Comparison of ENCODE assay signal across 27 cellular contexts in the genomic region with DNA sequence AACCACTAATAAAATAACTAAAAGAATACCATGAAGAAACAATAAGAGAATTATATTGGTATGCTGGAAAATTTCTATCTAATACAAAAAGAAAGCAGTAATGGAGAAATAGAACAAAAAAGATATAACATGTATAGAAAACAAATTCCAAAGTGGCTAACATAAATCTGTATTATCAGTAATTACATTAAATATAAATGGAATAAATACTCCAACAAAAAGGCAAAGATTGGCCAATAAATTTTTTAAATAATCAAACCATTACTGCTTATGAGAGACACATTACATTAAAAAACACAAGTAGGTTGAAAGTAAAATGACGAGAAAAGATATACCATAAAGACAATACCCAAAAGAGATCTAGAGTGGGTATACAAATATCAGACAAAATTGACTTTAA.
"Had no signal": no experiment of that assay in that cellular context is flagged by ENCODE, and none has a peak within 500 bp of the region (broad histone marks: within the 10 kb centered on the region; RNA-seq: fewer than 3 reads in every experiment).

No MANE protein-coding gene starts in this region.

- H3K4me3 ChIP-seq: left lung, lower lobe of right lung, neural progenitor cell, right atrium auricular region, right lobe of liver, stomach, testis, thyroid gland, transverse colon, upper lobe of left lung, vagina had no signal

- FAIRE-seq: keratinocyte had no signal

- H3K4me1 ChIP-seq: lower lobe of right lung, right atrium auricular region, right lobe of liver, testis, transverse colon, upper lobe of left lung, vagina had no signal

- H3K36me3 ChIP-seq: left lung, lower lobe of right lung, neutrophil, right atrium auricular region, right lobe of liver, stomach, thyroid gland, transverse colon, upper lobe of left lung, vagina had no signal

- ATAC-seq: left colon; left lung; lower lobe of right lung; natural killer cell; right lobe of liver; stimulated activated naive B cell treated with anti-CD40 and anti-IgM and Interleukin-4, amounts not matched to agents 10 μg/mL and 1 μg/mL and 100 μg/mL, for 72 hours; stimulated activated naive CD8-positive, alpha-beta T cell treated with anti-CD3 and anti-CD28 coated beads, Interleukin-15, Interleukin-2, amounts not matched to agents 100 U/mL and 50 U/mL, for 24 hours had no signal

- DNase-seq: hippocampal formation; left colon; left lung; lower lobe of right lung; mammary epithelial cell; mesendoderm; naive B cell; natural killer cell; nephron progenitor cell; occipital lobe; right lobe of liver; stimulated activated CD4-positive, alpha-beta T cell treated with anti-CD3 and anti-CD28 coated beads, Interleukin-12 subunit alpha, Interleukin-12 subunit beta, amount 100 ng/mL, for 4 hours; stimulated activated CD4-positive, alpha-beta T cell treated with anti-CD3 and anti-CD28 coated beads, Interleukin-15, amount 100 ng/mL, for 24 hours; stimulated activated CD4-positive, alpha-beta T cell treated with anti-CD3 and anti-CD28 coated beads, Interleukin-2, amount 100 ng/mL, for 24 hours; stimulated activated CD4-positive, alpha-beta T cell treated with anti-CD3 and anti-CD28 coated beads, Interleukin-4, amount 100 ng/mL, for 1 hour; stimulated activated naive B cell treated with anti-CD40 and anti-IgM and Interleukin-4, amounts not matched to agents 10 μg/mL and 1 μg/mL and 100 μg/mL, for 72 hours; stimulated activated naive CD8-positive, alpha-beta T cell treated with anti-CD3 and anti-CD28 coated beads, Interleukin-15, Interleukin-2, amounts not matched to agents 100 U/mL and 50 U/mL, for 24 hours; stomach; testis; thyroid gland; transverse colon; upper lobe of left lung had no signal

- H3K9me3 ChIP-seq: neutrophil, testis, thyroid gland had no signal

- H3K27ac ChIP-seq: left lung, lower lobe of right lung, neural progenitor cell, neutrophil, right atrium auricular region, right lobe of liver, stomach, testis, thyroid gland, transverse colon, upper lobe of left lung, vagina had no signal

- H3K27me3 ChIP-seq: left lung, neural progenitor cell, neutrophil, right atrium auricular region, right lobe of liver, stomach, testis, thyroid gland, transverse colon, vagina had no signal
